In genomic region chr19:19368087-19368486, GRCh38 we compare ENCODE assay signal across 16 cellular contexts. TPM values are rescaled to one million over a fixed set of nuclear protein-coding genes. Genes with fewer than 3 reads are reported as not detected.
DNase-seq lines count a peak whose midpoint lies in the region; ATAC-seq, FAIRE-seq and TF ChIP-seq lines count a peak whose summit lies in the region.
"Had no signal": no experiment of that assay in that cellular context is flagged by ENCODE, and none has a peak within 500 bp of the region (broad histone marks: within the 10 kb centered on the region; RNA-seq: fewer than 3 reads in every experiment).

No MANE protein-coding gene starts in this region.

- TF ChIP-seq POLR2A in HCT116 (IDR thresholded peaks at IDR 0.05; ENCODE audit: borderline replicate concordance, extremely low read depth, insufficient read depth, insufficient read length) (no peak), K562 (conservative IDR thresholded peaks at IDR 0.05) (no peak)

- no peak overlapping the region for H3K18ac ChIP-seq in mesenchymal stem cell (ENCODE audit: low read depth in 1 of 2, low read length in 2 of 2)

- POLR2A ChIA-PET in HCT116 (lab: Charles Lee): interaction anchor here (0.6 kb wide), 1 partner anchor 37 kb away, joined by 3 read pairs; the partner anchor contains the start of gene GATAD2A
- POLR2A ChIA-PET in K562 (lab: Yijun Ruan, JAX): interaction anchor here (0.6 to 1.8 kb wide), 2 partner anchors 17 to 27 kb away, joined by 3 to 5 read pairs; no protein-coding TSS in a partner anchor

- H3K23ac ChIP-seq in mesenchymal stem cell (ENCODE audit: low read length in 2 of 2): no peak overlapping the region

- TF ChIP-seq EP300 in K562 (IDR thresholded peaks at IDR 0.05; ENCODE audit: low read length): no peak

- TF ChIP-seq RAD21 in HCT116 (IDR thresholded peaks at IDR 0.05; ENCODE audit: low read depth): no peak
- no peak for TF ChIP-seq RAD21 in K562 (CRISPR knock-in tag; conservative IDR thresholded peaks at IDR 0.05 in 1 of 2, IDR thresholded peaks at IDR 0.05 in 1 of 2)

- H3K27ac ChIP-seq in HCT116 (ENCODE audit: low read depth, low read length) (peak overlapping the region; percentile 21; the same call in 1 of the 2 replicates), K562 (ENCODE audit: extremely low read depth, low read depth, low read length) (no peak overlapping the region), mesenchymal stem cell (ENCODE audit: low read length, poor library complexity, severe bottlenecking) (no peak overlapping the region)
- H3K27ac ChIP-seq: 22Rv1, HL-60 had no signal

- H3K4me1 ChIP-seq in HCT116 (ENCODE audit: control insufficient read depth in 1 of 2, insufficient read depth in 2 of 2, low read length in 2 of 2): peaks cover 36 to 59% of the 10 kb centered on the region in 2 experiments
- H3K4me1 ChIP-seq in K562 (replicated peaks in 1 of 2; ENCODE audit: control insufficient read depth in 2 of 2, insufficient read depth in 2 of 2, low read length in 2 of 2): peaks cover 16 to 32% of the 10 kb centered on the region in 2 experiments; a peak in 4 of 5 replicates
- peaks cover 3% of the 10 kb centered on the region for H3K4me1 ChIP-seq in mesenchymal stem cell (ENCODE audit: control insufficient read depth, insufficient read depth, low read depth, low read length)

- H3K4me2 ChIP-seq in HCT116 (ENCODE audit: low read length) (no peak overlapping the region), K562 (ENCODE audit: insufficient read depth, low read length) (no peak overlapping the region), mesenchymal stem cell (ENCODE audit: low read length, poor library complexity, severe bottlenecking) (no peak overlapping the region)
- H3K4me2 ChIP-seq: GM23338 had no signal

- H2BK15ac ChIP-seq in mesenchymal stem cell (ENCODE audit: low read depth, poor library complexity, severe bottlenecking): no peak overlapping the region

- H3K79me2 ChIP-seq in HCT116 (ENCODE audit: insufficient read depth, low read length) (no peaks in the 10 kb centered on the region), K562 (ENCODE audit: control insufficient read depth, insufficient read depth, low read length) (no peaks in the 10 kb centered on the region)

- H4K8ac ChIP-seq in mesenchymal stem cell (ENCODE audit: low read length): no peak overlapping the region

- RAD21 ChIA-PET in HCT116 (lab: Charles Lee; ENCODE audit: low non-redundant PET in 1 of 2, low total read pairs in 2 of 2, uncharacterized antibody in 2 of 2, unreplicated experiment in 2 of 2): no interaction called here

- no peaks in the 10 kb centered on the region for H3K9me2 ChIP-seq in HCT116 (ENCODE audit: insufficient read depth)

- no peaks in the 10 kb centered on the region for H3K36me3 ChIP-seq in HCT116 (ENCODE audit: control insufficient read depth in 1 of 2, insufficient read depth in 2 of 2, low read length in 2 of 2)
- no peaks in the 10 kb centered on the region for H3K36me3 ChIP-seq in K562 (ENCODE audit: control insufficient read depth, insufficient read depth, low read length)
- H3K36me3 ChIP-seq in mesenchymal stem cell (ENCODE audit: control insufficient read depth in 1 of 2, insufficient read depth in 2 of 2, low read depth in 1 of 2, low read length in 2 of 2): no peaks in the 10 kb centered on the region

- no peak for FAIRE-seq in K562 (lab: Jason Lieb, UNC)
- FAIRE-seq: GM12878, GM18507 had no signal

- no peak for ATAC-seq in HCT116
- no peak for ATAC-seq in K562
- no peak for ATAC-seq in GM19397 (IDR thresholded peaks at IDR 0.05; ENCODE audit: unreplicated experiment)
- ATAC-seq: CD8-positive, alpha-beta T cell; GM12878; GM23338 had no signal

- no peak overlapping the region for H2AK5ac ChIP-seq in mesenchymal stem cell (ENCODE audit: low read length, severe bottlenecking)

- H3K9me3 ChIP-seq in HCT116 (ENCODE audit: control insufficient read depth in 1 of 2, insufficient read depth in 1 of 2, low read depth in 1 of 2, low read length in 2 of 2): no peaks in the 10 kb centered on the region
- H3K9me3 ChIP-seq in K562 (replicated peaks; ENCODE audit: control insufficient read depth, insufficient read depth, low read depth, low read length): no peaks in the 10 kb centered on the region
- no peaks in the 10 kb centered on the region for H3K9me3 ChIP-seq in mesenchymal stem cell (ENCODE audit: control insufficient read depth, low read length)

- H3K9ac ChIP-seq in HCT116 (ENCODE audit: low read length): no peak overlapping the region
- H3K9ac ChIP-seq in K562 (ENCODE audit: insufficient read depth in 1 of 2, low read depth in 2 of 2, low read length in 2 of 2): peak overlapping the region in 1 of 2 experiments; percentile 71; a peak in 1 of 4 replicates
- H3K9ac ChIP-seq in mesenchymal stem cell (ENCODE audit: low read length): no peak overlapping the region

- DNase-seq in DMS53 (lab: John Stamatoyannopoulos, UW) (peak; percentile 17), DMS53 treated with DMSO at 0.1 percent for 48 hours (lab: John Stamatoyannopoulos, UW; ENCODE audit: unreplicated experiment) (no peak), HCT116 (ENCODE audit: low read depth, low spot score) (no peak), K562 (ENCODE audit: extremely low read depth in 1 of 4, low spot score in 3 of 4) (no peak), mesenchymal stem cell (no peak), DMS79 treated with DMSO at 0.1 percent for 48 hours (lab: John Stamatoyannopoulos, UW) (no peak), NCI-H2081 treated with DMSO at 0.1 percent for 48 hours (lab: John Stamatoyannopoulos, UW) (no peak)
- DNase-seq: CD8-positive, alpha-beta T cell; COR-L47; HCEC 1CT had no signal

- no peak overlapping the region for H2AFZ ChIP-seq in HCT116 (ENCODE audit: low read depth, low read length, poor library complexity, severe bottlenecking)
- peak overlapping the region; percentile 40; the same call in 1 of the 2 replicates for H2AFZ ChIP-seq in K562 (ENCODE audit: low read depth, low read length)
- H2AFZ ChIP-seq in mesenchymal stem cell (ENCODE audit: low read depth, low read length): no peak overlapping the region
- H2AFZ ChIP-seq: GM23338 had no signal

- H4K20me1 ChIP-seq in HCT116 (ENCODE audit: insufficient read depth) (no peaks in the 10 kb centered on the region), K562 (replicated peaks; ENCODE audit: control insufficient read depth, insufficient read depth, low read length) (no peaks in the 10 kb centered on the region)

- TF ChIP-seq CTCF in HCT116 (IDR thresholded peaks at IDR 0.05 in 2 of 3, conservative IDR thresholded peaks at IDR 0.05 in 1 of 3; ENCODE audit: borderline replicate concordance in 1 of 3, insufficient read depth in 1 of 3, low read depth in 2 of 3, low read length in 2 of 3) (no peak), K562 (IDR thresholded peaks at IDR 0.05 in 2 of 3, conservative IDR thresholded peaks at IDR 0.05 in 1 of 3; ENCODE audit: insufficient read depth in 2 of 3, low read depth in 1 of 3, low read length in 3 of 3) (no peak)

- intact Hi-C loops in HCT116 (cut with micrococcal nuclease) (no loop called here), K562 (cut with micrococcal nuclease) (no loop called here)

- no peaks in the 10 kb centered on the region for H3K9me1 ChIP-seq in K562 (ENCODE audit: control insufficient read depth, insufficient read depth, low read length)

- in situ Hi-C loops in K562 (cut with MboI): loop anchor here (5.0 kb wide), 1 partner anchor 124 kb away; no protein-coding TSS in a partner anchor

- no peak overlapping the region for H4K91ac ChIP-seq in mesenchymal stem cell (ENCODE audit: low read length)

- no TSS peak for BruUV-seq in HCT116 (replicated peaks; lab: Mats Ljungman, UMichigan)
- BruUV-seq in K562 (replicated peaks; lab: Mats Ljungman, UMichigan): no TSS peak

- H2BK12ac ChIP-seq in mesenchymal stem cell (ENCODE audit: low read length in 2 of 2): no peak overlapping the region

- H3K4me3 ChIP-seq in HCT116 (replicated peaks in 1 of 2; ENCODE audit: low read depth in 1 of 2, low read length in 2 of 2) (no peak overlapping the region), K562 (no peak overlapping the region), mesenchymal stem cell (ENCODE audit: insufficient read depth in 1 of 2, low read depth in 1 of 2, low read length in 2 of 2) (no peak overlapping the region)
- H3K4me3 ChIP-seq: GM12878, GM23338 had no signal

- CTCF ChIA-PET in HCT116 (lab: Charles Lee): interaction anchor here (1.3 to 4.4 kb wide), 3 partner anchors 9 to 122 kb away, joined by 4 to 40 read pairs (median 7); partner anchors contain the start of gene GATAD2A
- CTCF ChIA-PET in K562 (lab: Yijun Ruan, JAX; ENCODE audit: low intra/inter-chr PET ratio): interaction anchor here (2.5 kb wide), 1 partner anchor 122 kb away, joined by 18 read pairs; no protein-coding TSS in a partner anchor

- H2BK5ac ChIP-seq in mesenchymal stem cell (ENCODE audit: low read depth, low read length, poor library complexity, severe bottlenecking): peak overlapping the region; percentile 23

- no peaks in the 10 kb centered on the region for H3K79me1 ChIP-seq in mesenchymal stem cell (replicated peaks; ENCODE audit: low read length, poor library complexity, severe bottlenecking)

- H3K27me3 ChIP-seq in HCT116 (ENCODE audit: insufficient read depth, low read length) (no peaks in the 10 kb centered on the region), K562 (ENCODE audit: control insufficient read depth in 2 of 2, insufficient read depth in 2 of 2, low read length in 2 of 2) (no peaks in the 10 kb centered on the region), mesenchymal stem cell (ENCODE audit: control insufficient read depth in 1 of 2, insufficient read depth in 1 of 2, low read length in 2 of 2) (no peaks in the 10 kb centered on the region)

- 53% methylated on average over 4 of the region's 7 CpGs for WGBS in K562 (ENCODE audit: insufficient coverage, low coverage, missing lambda C conversion rate)
- WGBS in mesenchymal stem cell: 94% methylated on average over 7 of the region's 7 CpGs

- no peak overlapping the region for H3K14ac ChIP-seq in mesenchymal stem cell (ENCODE audit: low read length in 2 of 2)

- peak overlapping the region in 1 of 2 experiments; percentile 54 for H3K4ac ChIP-seq in mesenchymal stem cell (ENCODE audit: low read depth in 1 of 2, low read length in 2 of 2)

- H2BK120ac ChIP-seq in mesenchymal stem cell (ENCODE audit: low read depth, low read length): no peak overlapping the region

RNA-seq across cellular contexts. Expression of gene GATAD2A, which starts 37.4 kb away (rescaled TPM):
- total RNA-seq in HCT116 (2021; ENCODE audit: unreplicated experiment) (130 TPM), K562 (2014; rRNA removed) (114 and 141 TPM in 2 replicates), K562 (2014; rRNA removed; fragmentation: Illumina TruSeq; extraction: Trizol) (36.3 and 39.2 TPM in 2 replicates), K562 (2015; rRNA removed; fragmentation: Illumina TruSeq; extraction: Trizol) (61.2 and 65.5 TPM in 2 replicates), K562 (2021) (215 and 226 TPM in 2 replicates)
- polyA plus RNA-seq in HCT116 (2012): 60.5 and 73.9 TPM in 2 replicates
- total RNA-seq in K562 (2011; cell fraction: chromatin; rRNA removed; ENCODE audit: low replicate concordance): 64.2 and 71.9 TPM in 2 replicates
- 40.3 and 42.0 TPM in 2 replicates for total RNA-seq in K562 (2011; cell fraction: nucleolus; rRNA removed)
- total RNA-seq in K562 (2011; cell fraction: nucleoplasm; rRNA removed): 44.1 and 58.8 TPM in 2 replicates
- polyA plus RNA-seq in K562 (2011; rRNA removed) (25.4 and 33.0 TPM in 2 replicates), K562 (2014; fragmentation: Illumina TruSeq; extraction: Trizol) (44.2 and 80.9 TPM in 2 replicates), K562 (2014; fragmentation: Nextera tagmentation; extraction: Ambion mirVana) (1 to 10 TPM; 2.4 to 5.1 TPM), K562 (2014; rRNA removed) (88.4 and 112 TPM in 2 replicates)
- polyA plus RNA-seq in K562 (2011; cell fraction: cytosol; rRNA removed): 21.1 and 45.0 TPM in 2 replicates
- polyA plus RNA-seq in K562 (2011; cell fraction: nucleus; rRNA removed): 23.6 and 33.3 TPM in 2 replicates
- 44.9 and 60.8 TPM in 2 replicates for polyA plus RNA-seq in K562 (2012)
- 33.1 and 40.4 TPM in 2 replicates for polyA minus RNA-seq in K562 (2011; rRNA and poly(A)+ RNA removed)
- polyA minus RNA-seq in K562 (2011; cell fraction: cytosol; rRNA and poly(A)+ RNA removed): 55.4 and 91.3 TPM in 2 replicates
- 12.5 and 17.4 TPM in 2 replicates for polyA minus RNA-seq in K562 (2011; cell fraction: nucleus; rRNA and poly(A)+ RNA removed)
- 46.1 TPM for polyA plus RNA-seq in mesenchymal stem cell (2013, experiment 1 of 2)
- 42.5 TPM for polyA plus RNA-seq in mesenchymal stem cell (2013, experiment 2 of 2)

RNA-seq across cellular contexts. Expression of gene MAU2, which starts 47.5 kb away (rescaled TPM):
- total RNA-seq in HCT116 (2021; ENCODE audit: unreplicated experiment): 36.2 TPM
- 25.9 and 31.7 TPM in 2 replicates for polyA plus RNA-seq in HCT116 (2012)
- total RNA-seq in K562 (2011; cell fraction: chromatin; rRNA removed; ENCODE audit: low replicate concordance): 132 and 299 TPM in 2 replicates
- 154 and 168 TPM in 2 replicates for total RNA-seq in K562 (2011; cell fraction: nucleolus; rRNA removed)
- 141 and 151 TPM in 2 replicates for total RNA-seq in K562 (2011; cell fraction: nucleoplasm; rRNA removed)
- total RNA-seq in K562 (2014; rRNA removed): 21.1 and 24.1 TPM in 2 replicates
- total RNA-seq in K562 (2014; rRNA removed; fragmentation: Illumina TruSeq; extraction: Trizol): 10.0 and 12.0 TPM in 2 replicates
- total RNA-seq in K562 (2015; rRNA removed; fragmentation: Illumina TruSeq; extraction: Trizol): 17.2 and 17.8 TPM in 2 replicates
- total RNA-seq in K562 (2021): 43.4 and 48.1 TPM in 2 replicates
- 21.0 and 34.2 TPM in 2 replicates for polyA plus RNA-seq in K562 (2011; rRNA removed)
- polyA plus RNA-seq in K562 (2011; cell fraction: cytosol; rRNA removed): 25.3 and 40.5 TPM in 2 replicates
- polyA plus RNA-seq in K562 (2011; cell fraction: nucleus; rRNA removed): 83.2 and 123 TPM in 2 replicates
- 30.0 and 42.5 TPM in 2 replicates for polyA plus RNA-seq in K562 (2012)
- 19.4 and 22.5 TPM in 2 replicates for polyA plus RNA-seq in K562 (2014; fragmentation: Illumina TruSeq; extraction: Trizol)
- polyA plus RNA-seq in K562 (2014; fragmentation: Nextera tagmentation; extraction: Ambion mirVana): 1 to 10 TPM; 1.2 to 1.4 TPM
- 27.4 and 31.4 TPM in 2 replicates for polyA plus RNA-seq in K562 (2014; rRNA removed)
- 23.0 and 45.7 TPM in 2 replicates for polyA minus RNA-seq in K562 (2011; rRNA and poly(A)+ RNA removed)
- polyA minus RNA-seq in K562 (2011; cell fraction: cytosol; rRNA and poly(A)+ RNA removed): 28.1 and 43.8 TPM in 2 replicates
- 55.9 and 63.5 TPM in 2 replicates for polyA minus RNA-seq in K562 (2011; cell fraction: nucleus; rRNA and poly(A)+ RNA removed)
- polyA plus RNA-seq in mesenchymal stem cell (2013, experiment 1 of 2): 15.4 TPM
- 16.1 TPM for polyA plus RNA-seq in mesenchymal stem cell (2013, experiment 2 of 2)

RNA-seq across cellular contexts. Expression of gene SUGP1, which starts 47.8 kb away (rescaled TPM):
- total RNA-seq in HCT116 (2021; ENCODE audit: unreplicated experiment) (47.6 TPM), K562 (2014; rRNA removed) (40.4 and 44.6 TPM in 2 replicates), K562 (2014; rRNA removed; fragmentation: Illumina TruSeq; extraction: Trizol) (16.8 and 17.9 TPM in 2 replicates), K562 (2015; rRNA removed; fragmentation: Illumina TruSeq; extraction: Trizol) (32.4 and 34.3 TPM in 2 replicates), K562 (2021) (45.0 and 53.3 TPM in 2 replicates)
- polyA plus RNA-seq in HCT116 (2012): 43.1 and 50.1 TPM in 2 replicates
- total RNA-seq in K562 (2011; cell fraction: chromatin; rRNA removed; ENCODE audit: low replicate concordance): 90.2 and 178 TPM in 2 replicates
- 124 and 128 TPM in 2 replicates for total RNA-seq in K562 (2011; cell fraction: nucleolus; rRNA removed)
- 77.5 and 85.2 TPM in 2 replicates for total RNA-seq in K562 (2011; cell fraction: nucleoplasm; rRNA removed)
- polyA plus RNA-seq in K562 (2011; rRNA removed) (28.5 and 30.6 TPM in 2 replicates), K562 (2014; fragmentation: Illumina TruSeq; extraction: Trizol) (35.0 and 36.7 TPM in 2 replicates), K562 (2014; fragmentation: Nextera tagmentation; extraction: Ambion mirVana) (1 to 10 TPM; 1.0 to 1.9 TPM), K562 (2014; rRNA removed) (41.0 and 48.9 TPM in 2 replicates)
- polyA plus RNA-seq in K562 (2011; cell fraction: cytosol; rRNA removed): 20.8 and 33.6 TPM in 2 replicates
- 96.6 and 109 TPM in 2 replicates for polyA plus RNA-seq in K562 (2011; cell fraction: nucleus; rRNA removed)
- 43.7 and 43.9 TPM in 2 replicates for polyA plus RNA-seq in K562 (2012)
- 19.3 and 21.7 TPM in 2 replicates for polyA minus RNA-seq in K562 (2011; rRNA and poly(A)+ RNA removed)
- 21.6 and 25.8 TPM in 2 replicates for polyA minus RNA-seq in K562 (2011; cell fraction: cytosol; rRNA and poly(A)+ RNA removed)
- polyA minus RNA-seq in K562 (2011; cell fraction: nucleus; rRNA and poly(A)+ RNA removed): 28.8 and 51.3 TPM in 2 replicates
- 35.7 TPM for polyA plus RNA-seq in mesenchymal stem cell (2013, experiment 1 of 2)
- 31.6 TPM for polyA plus RNA-seq in mesenchymal stem cell (2013, experiment 2 of 2)
